11 cellular contexts compared by ENCODE assay signal in the genomic region with DNA sequence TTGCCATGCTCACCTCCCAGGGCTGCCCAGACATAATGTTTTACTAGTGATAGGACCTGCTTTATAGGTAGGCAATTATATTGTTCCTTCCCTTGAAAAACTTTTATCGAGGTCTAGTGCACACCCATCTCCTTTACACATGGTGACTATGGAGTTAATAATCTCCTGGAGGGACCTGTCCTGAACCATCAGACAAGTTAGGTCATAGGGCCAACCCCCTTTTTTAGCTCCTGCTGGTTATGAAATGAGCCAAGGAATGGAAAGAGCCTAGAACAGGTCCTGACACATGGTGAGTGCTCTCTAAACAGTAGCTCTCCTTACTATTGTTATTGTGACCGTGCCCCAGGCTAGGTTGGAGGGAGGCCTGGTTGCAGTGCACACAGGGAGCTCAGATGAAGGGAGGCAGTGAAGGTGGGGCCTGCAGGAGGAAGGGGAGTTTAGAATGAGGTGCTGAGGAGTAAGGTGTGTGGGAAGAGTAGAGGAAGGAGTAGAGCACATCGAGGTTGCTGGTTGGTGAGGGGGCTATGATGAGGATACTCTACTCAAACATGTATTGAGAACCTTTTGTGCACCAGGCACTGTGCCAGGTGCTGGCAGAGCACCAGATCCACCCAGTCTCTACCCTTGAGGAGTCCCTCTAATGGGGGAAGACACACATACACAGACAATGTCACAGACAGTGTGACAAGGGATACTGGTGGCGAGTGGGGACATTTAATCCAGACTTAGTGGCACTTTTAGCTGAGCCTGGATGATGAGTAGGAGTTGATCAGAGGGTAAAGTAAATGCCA. TPM values are rescaled to one million over a fixed set of nuclear protein-coding genes. Genes with fewer than 3 reads are reported as not detected.
DNase-seq lines count a peak whose midpoint lies in the region; ATAC-seq and TF ChIP-seq lines count a peak whose summit lies in the region.
"Had no signal": no experiment of that assay in that cellular context is flagged by ENCODE, and none has a peak within 500 bp of the region (broad histone marks: within the 10 kb centered on the region; RNA-seq: fewer than 3 reads in every experiment).

No MANE protein-coding gene starts in this region.

- no peak overlapping the region for H3K27ac ChIP-seq in right cardiac atrium (ENCODE audit: low read length)
- H3K27ac ChIP-seq in vagina = peak overlapping the region; percentile 99

- H3K27me3 ChIP-seq in right cardiac atrium (ENCODE audit: control insufficient read depth, insufficient read depth) = no peaks in the 10 kb centered on the region
- H3K27me3 ChIP-seq in vagina = no peaks in the 10 kb centered on the region
- H3K27me3 ChIP-seq: heart left ventricle had no signal

- intact Hi-C loops in right cardiac atrium (cut with DNase I) (no loop called here), left cardiac atrium (cut with DNase I) (no loop called here), vagina (cut with DNase I) (no loop called here)
- intact Hi-C loops in activated T-helper 2 cell treated with anti-CD3 and anti-CD28 coated beads, Interferon-gamma antibody, Interleukin-2, Interleukin-4, amounts not matched to agents 10 μg/mL and 5 μg/mL and 100 μg/mL, durations not matched to agents 14 hours and 24 hours and 36 hours (cut with micrococcal nuclease) = no loop called here

- H3K4me3 ChIP-seq in right cardiac atrium (ENCODE audit: low read length) = no peak overlapping the region
- H3K4me3 ChIP-seq in vagina = no peak overlapping the region
- H3K4me3 ChIP-seq: heart left ventricle had no signal

- no peaks in the 10 kb centered on the region for H3K27me3 Mint-ChIP-seq in activated T-helper 2 cell treated with anti-CD3 and anti-CD28 coated beads, Interferon-gamma antibody, Interleukin-2, Interleukin-4, amounts not matched to agents 10 μg/mL and 5 μg/mL and 100 μg/mL, durations not matched to agents 14 hours and 24 hours and 36 hours (ENCODE audit: low read depth)

- H3K4me1 ChIP-seq in right cardiac atrium (ENCODE audit: control insufficient read depth, insufficient read depth, low read length) (peaks cover 40% of the 10 kb centered on the region), vagina (peaks cover 78% of the 10 kb centered on the region)

- 64% methylated on average over 4 of the region's 4 CpGs for WGBS in right cardiac atrium

- no peaks in the 10 kb centered on the region for H3K36me3 ChIP-seq in vagina
- H3K36me3 ChIP-seq: heart left ventricle had no signal

- no peak for TF ChIP-seq CTCF in vagina (IDR thresholded peaks at IDR 0.05)

- peak in 2 of 3 donors; percentile 64 to 76 for DNase-seq in right cardiac atrium
- DNase-seq in left cardiac atrium = no peak
- DNase-seq in activated T-helper 2 cell treated with anti-CD3 and anti-CD28 coated beads, Interferon-gamma antibody, Interleukin-2, Interleukin-4, amounts not matched to agents 10 μg/mL and 5 μg/mL and 100 μg/mL, durations not matched to agents 14 hours and 24 hours and 36 hours (ENCODE audit: low spot score) = no peak
- peak; percentile 81 for DNase-seq in kidney tubule cell (ENCODE audit: low spot score)
- DNase-seq in vagina (ENCODE audit: extremely low spot score in 2 of 2) = no peak
- no peak for DNase-seq in NCI-H187 (lab: John Stamatoyannopoulos, UW)
- DNase-seq: cerebellar nuclear complex, heart left ventricle, T-helper 1 cell had no signal

- H3K4me3 Mint-ChIP-seq in activated T-helper 2 cell treated with anti-CD3 and anti-CD28 coated beads, Interferon-gamma antibody, Interleukin-2, Interleukin-4, amounts not matched to agents 10 μg/mL and 5 μg/mL and 100 μg/mL, durations not matched to agents 14 hours and 24 hours and 36 hours (ENCODE audit: low read depth) = no peak overlapping the region

- H3K9me3 Mint-ChIP-seq in activated T-helper 2 cell treated with anti-CD3 and anti-CD28 coated beads, Interferon-gamma antibody, Interleukin-2, Interleukin-4, amounts not matched to agents 10 μg/mL and 5 μg/mL and 100 μg/mL, durations not matched to agents 14 hours and 24 hours and 36 hours = no peaks in the 10 kb centered on the region

- H3K9me3 ChIP-seq in right cardiac atrium (ENCODE audit: control insufficient read depth, low read length) = no peaks in the 10 kb centered on the region
- no peaks in the 10 kb centered on the region for H3K9me3 ChIP-seq in vagina
- H3K9me3 ChIP-seq: heart left ventricle had no signal

- H3K27ac Mint-ChIP-seq in activated T-helper 2 cell treated with anti-CD3 and anti-CD28 coated beads, Interferon-gamma antibody, Interleukin-2, Interleukin-4, amounts not matched to agents 10 μg/mL and 5 μg/mL and 100 μg/mL, durations not matched to agents 14 hours and 24 hours and 36 hours = peak overlapping the region; percentile 65

- H3K4me1 Mint-ChIP-seq in activated T-helper 2 cell treated with anti-CD3 and anti-CD28 coated beads, Interferon-gamma antibody, Interleukin-2, Interleukin-4, amounts not matched to agents 10 μg/mL and 5 μg/mL and 100 μg/mL, durations not matched to agents 14 hours and 24 hours and 36 hours (ENCODE audit: low read depth) = peaks cover 70% of the 10 kb centered on the region

- no peaks in the 10 kb centered on the region for H3K36me3 Mint-ChIP-seq in activated T-helper 2 cell treated with anti-CD3 and anti-CD28 coated beads, Interferon-gamma antibody, Interleukin-2, Interleukin-4, amounts not matched to agents 10 μg/mL and 5 μg/mL and 100 μg/mL, durations not matched to agents 14 hours and 24 hours and 36 hours (ENCODE audit: low read depth)

- no peak for TF ChIP-seq POLR2A in vagina (IDR thresholded peaks at IDR 0.05)

- no peak for ATAC-seq in right cardiac atrium
- no peak for ATAC-seq in left cardiac atrium
- ATAC-seq in GM18861 (IDR thresholded peaks at IDR 0.05; ENCODE audit: unreplicated experiment) = no peak
- ATAC-seq in HG02981 (IDR thresholded peaks at IDR 0.05; ENCODE audit: unreplicated experiment) = no peak
- ATAC-seq: heart left ventricle had no signal

RNA-seq across cellular contexts. Expression of gene LMNA, which starts 14.1 kb away (rescaled TPM):
- total RNA-seq in right cardiac atrium (100 to 1,000 TPM; 238 to 451 (median 281) TPM), left cardiac atrium (100 to 1,000 TPM; 264 to 384 TPM), vagina (436 TPM)
- 247 TPM for polyA plus RNA-seq in right cardiac atrium
- 246 and 247 TPM in 2 replicates for total RNA-seq in activated T-helper 2 cell treated with anti-CD3 and anti-CD28 coated beads, Interferon-gamma antibody, Interleukin-2, Interleukin-4, amounts not matched to agents 10 μg/mL and 5 μg/mL and 100 μg/mL, durations not matched to agents 14 hours and 24 hours and 36 hours

RNA-seq across cellular contexts. Expression of gene MEX3A, which starts 18.1 kb away (rescaled TPM):
- total RNA-seq in right cardiac atrium = under 1 TPM; 0.17 to 0.33 (median 0.19) TPM
- polyA plus RNA-seq in right cardiac atrium = 0.25 TPM
- total RNA-seq in left cardiac atrium = under 1 TPM; 0.15 to 0.42 TPM
- total RNA-seq in activated T-helper 2 cell treated with anti-CD3 and anti-CD28 coated beads, Interferon-gamma antibody, Interleukin-2, Interleukin-4, amounts not matched to agents 10 μg/mL and 5 μg/mL and 100 μg/mL, durations not matched to agents 14 hours and 24 hours and 36 hours = 1.2 and 1.6 TPM in 2 replicates
- total RNA-seq in vagina = 1.2 TPM

RNA-seq across cellular contexts. Expression of gene RAB25, which starts 39.4 kb away (rescaled TPM):
- total RNA-seq in right cardiac atrium = not detected
- polyA plus RNA-seq in right cardiac atrium = 0.07 TPM
- not detected for total RNA-seq in left cardiac atrium
- total RNA-seq in activated T-helper 2 cell treated with anti-CD3 and anti-CD28 coated beads, Interferon-gamma antibody, Interleukin-2, Interleukin-4, amounts not matched to agents 10 μg/mL and 5 μg/mL and 100 μg/mL, durations not matched to agents 14 hours and 24 hours and 36 hours = 0.18 and 0.21 TPM in 2 replicates
- 52.1 TPM for total RNA-seq in vagina
- total RNA-seq: heart left ventricle had no signal

RNA-seq across cellular contexts. Expression of gene LAMTOR2, which starts 45.8 kb away (rescaled TPM):
- total RNA-seq in right cardiac atrium (10 to 100 TPM; 43.8 to 55.2 (median 51.5) TPM), left cardiac atrium (10 to 100 TPM; 48.9 to 54.4 TPM), vagina (73.9 TPM)
- polyA plus RNA-seq in right cardiac atrium = 100 TPM
- total RNA-seq in activated T-helper 2 cell treated with anti-CD3 and anti-CD28 coated beads, Interferon-gamma antibody, Interleukin-2, Interleukin-4, amounts not matched to agents 10 μg/mL and 5 μg/mL and 100 μg/mL, durations not matched to agents 14 hours and 24 hours and 36 hours = 71.0 and 72.5 TPM in 2 replicates

RNA-seq across cellular contexts. Expression of gene UBQLN4, which starts 46.8 kb away (rescaled TPM):
- total RNA-seq in right cardiac atrium (10 to 100 TPM; 23.9 to 28.7 (median 27.0) TPM), left cardiac atrium (10 to 100 TPM; 23.6 to 27.2 TPM), vagina (27.0 TPM)
- polyA plus RNA-seq in right cardiac atrium = 13.7 TPM
- 71.3 and 73.3 TPM in 2 replicates for total RNA-seq in activated T-helper 2 cell treated with anti-CD3 and anti-CD28 coated beads, Interferon-gamma antibody, Interleukin-2, Interleukin-4, amounts not matched to agents 10 μg/mL and 5 μg/mL and 100 μg/mL, durations not matched to agents 14 hours and 24 hours and 36 hours

Comparison
In these comparisons a context has a peak if more than half of its experiments do, and no peak if none do; other contexts are left out.
1. DNase-seq: peak in right cardiac atrium (2 of 3) and kidney tubule cell (single experiment); none in left cardiac atrium (single experiment), activated T-helper 2 cell treated with anti-CD3 and anti-CD28 coated beads, Interferon-gamma antibody, Interleukin-2, Interleukin-4, amounts not matched to agents 10 μg/mL and 5 μg/mL and 100 μg/mL, durations not matched to agents 14 hours and 24 hours and 36 hours (single experiment), vagina (0 of 2) and NCI-H187 (0 of 2).
2. RNA of gene RAB25, which starts 39.4 kb away (total RNA-seq): 52.1 TPM in vagina (single experiment); 0.18 to 0.21 TPM in activated T-helper 2 cell treated with anti-CD3 and anti-CD28 coated beads, Interferon-gamma antibody, Interleukin-2, Interleukin-4, amounts not matched to agents 10 μg/mL and 5 μg/mL and 100 μg/mL, durations not matched to agents 14 hours and 24 hours and 36 hours, not detected in left cardiac atrium and not detected in right cardiac atrium; every median in the first group is over 10 times any median in the second.